Comparison of ENCODE assay signal across 10 cellular contexts in genomic region chr5:82164109-82164956, GRCh38.
DNase-seq lines count a peak whose midpoint lies in the region; ATAC-seq, FAIRE-seq and TF ChIP-seq lines count a peak whose summit lies in the region.
"Had no signal": no experiment of that assay in that cellular context is flagged by ENCODE, and none has a peak within 500 bp of the region (broad histone marks: within the 10 kb centered on the region; RNA-seq: fewer than 3 reads in every experiment).

No MANE protein-coding gene starts in this region.

- H3K9me3 Mint-ChIP-seq in activated CD8-positive, alpha-beta memory T cell treated with anti-CD3 and anti-CD28 coated beads, Interleukin-2, amount 10 ng/mL, durations not matched to agents 7 days and 5 days (ENCODE audit: low read depth), result no peaks in the 10 kb centered on the region

- no peaks in the 10 kb centered on the region for H3K9me3 ChIP-seq in pancreas

- H3K36me3 ChIP-seq in pancreas, result no peaks in the 10 kb centered on the region

- H3K36me3 Mint-ChIP-seq in activated CD8-positive, alpha-beta memory T cell treated with anti-CD3 and anti-CD28 coated beads, Interleukin-2, amount 10 ng/mL, durations not matched to agents 7 days and 5 days, result no peaks in the 10 kb centered on the region

- WGBS in pancreas, 2 donors, result 62 to 64% methylated on average over 6 of the region's 6 CpGs

- H3K27ac ChIP-seq in epithelial cell of prostate, result peak overlapping the region; percentile 67
- H3K27ac ChIP-seq in pancreas, result peak overlapping the region in 2 of 4 donors; percentile 44 to 51

- peak in 3 of 4 donors; percentile 17 to 52 (median 46) for ATAC-seq in pancreas
- ATAC-seq in GM19452 (IDR thresholded peaks at IDR 0.05; ENCODE audit: unreplicated experiment), result no peak
- ATAC-seq in activated CD8-positive, alpha-beta memory T cell treated with anti-CD3 and anti-CD28 coated beads, Interleukin-2, amount 10 ng/mL, durations not matched to agents 7 days and 5 days, result no peak

- H3K4me1 ChIP-seq in pancreas, result peaks cover 0 to 25% (median 23%) of the 10 kb centered on the region in 3 donors

- no peak overlapping the region for H3K27ac Mint-ChIP-seq in activated CD8-positive, alpha-beta memory T cell treated with anti-CD3 and anti-CD28 coated beads, Interleukin-2, amount 10 ng/mL, durations not matched to agents 7 days and 5 days

- H3K4me3 ChIP-seq in pancreas, result no peak overlapping the region

- intact Hi-C loops in pancreas (cut with DNase I), result loop anchor here in 1 of 3 donors (10.0 kb wide), 1 partner anchor 740 kb away; no protein-coding TSS in a partner anchor

- no peak for TF ChIP-seq CTCF in pancreas (IDR thresholded peaks at IDR 0.05)

- no peak for FAIRE-seq in pancreas (lab: Jason Lieb, UNC)

- H3K4me3 Mint-ChIP-seq in activated CD8-positive, alpha-beta memory T cell treated with anti-CD3 and anti-CD28 coated beads, Interleukin-2, amount 10 ng/mL, durations not matched to agents 7 days and 5 days, result no peak overlapping the region

- CTCF ChIA-PET in activated CD8-positive, alpha-beta memory T cell treated with anti-CD3 and anti-CD28 coated beads, Interleukin-2, amount 10 ng/mL, durations not matched to agents 7 days and 5 days (lab: Charles Lee), result interaction anchor here (0.9 to 1.7 kb wide), 7 partner anchors 9 to 739 kb away, joined by 3 to 5 read pairs (median 4); no protein-coding TSS in a partner anchor

- H3K4me1 Mint-ChIP-seq in activated CD8-positive, alpha-beta memory T cell treated with anti-CD3 and anti-CD28 coated beads, Interleukin-2, amount 10 ng/mL, durations not matched to agents 7 days and 5 days, result peaks cover 2% of the 10 kb centered on the region

- DNase-seq in Daoy (ENCODE audit: low read depth) (peak; percentile 78), RKO (ENCODE audit: low spot score) (peak; percentile 43), epithelial cell of prostate (ENCODE audit: low read depth, low spot score) (no peak), pancreas (no peak), GOT3 (lab: John Stamatoyannopoulos, UW) (no peak)
- no peak for DNase-seq in activated naive CD4-positive, alpha-beta T cell treated with Interleukin-2 at 50 U/mL for 16 hours
- no peak for DNase-seq in activated CD8-positive, alpha-beta memory T cell treated with anti-CD3 and anti-CD28 coated beads, Interleukin-2, amount 10 ng/mL, durations not matched to agents 7 days and 5 days
- DNase-seq: DMS79, NCI-H1417 treated with DMSO at 0.1 percent for 48 hours had no signal

- H3K27me3 Mint-ChIP-seq in activated CD8-positive, alpha-beta memory T cell treated with anti-CD3 and anti-CD28 coated beads, Interleukin-2, amount 10 ng/mL, durations not matched to agents 7 days and 5 days, result no peaks in the 10 kb centered on the region

- H3K27me3 ChIP-seq in pancreas, result no peaks in the 10 kb centered on the region

Comparison
In these comparisons a context has a peak if more than half of its experiments do, and no peak if none do; other contexts are left out.
1. DNase-seq: peak in Daoy (single experiment) and RKO (single experiment); none in epithelial cell of prostate (single experiment), pancreas (0 of 6), GOT3 (single experiment), activated naive CD4-positive, alpha-beta T cell treated with Interleukin-2 at 50 U/mL for 16 hours (single experiment) and activated CD8-positive, alpha-beta memory T cell treated with anti-CD3 and anti-CD28 coated beads, Interleukin-2, amount 10 ng/mL, durations not matched to agents 7 days and 5 days (single experiment).
2. ATAC-seq: peak in pancreas (3 of 4); none in GM19452 (single experiment) and activated CD8-positive, alpha-beta memory T cell treated with anti-CD3 and anti-CD28 coated beads, Interleukin-2, amount 10 ng/mL, durations not matched to agents 7 days and 5 days (single experiment).